17 cellular contexts compared by ENCODE assay signal in the genomic region with DNA sequence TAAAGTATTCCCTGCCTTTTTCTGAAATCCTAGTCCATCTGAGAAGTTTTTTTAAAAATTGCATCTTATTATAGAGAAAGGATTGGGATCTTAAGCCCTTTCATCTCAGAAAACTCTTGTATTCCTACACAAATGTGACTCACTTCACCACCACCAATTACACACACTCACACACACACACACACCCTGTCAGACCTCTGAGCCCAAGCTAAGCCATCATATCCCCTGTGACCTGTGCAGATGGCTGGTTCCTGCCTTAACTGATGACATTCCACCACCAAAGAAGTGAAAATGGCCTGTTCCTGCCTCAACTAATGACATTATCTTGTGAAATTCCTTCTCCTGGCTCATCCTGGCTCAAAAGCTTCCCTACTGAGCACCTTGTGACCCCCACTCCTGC.
DNase-seq lines count a peak whose midpoint lies in the region; TF ChIP-seq lines count a peak whose summit lies in the region.
"Had no signal": no experiment of that assay in that cellular context is flagged by ENCODE, and none has a peak within 500 bp of the region (broad histone marks: within the 10 kb centered on the region; RNA-seq: fewer than 3 reads in every experiment).

No MANE protein-coding gene starts in this region.

- H3K4me3 ChIP-seq in HEK293 (ENCODE audit: low read depth, low read length) (no peak overlapping the region), coronary artery (no peak overlapping the region)
- H3K4me3 ChIP-seq: SJSA1 had no signal

- H3K27ac ChIP-seq in HEK293 (ENCODE audit: extremely low read depth, low read depth, low read length) (no peak overlapping the region), coronary artery (no peak overlapping the region)
- H3K27ac ChIP-seq: SJSA1 had no signal

- H3K9me3 ChIP-seq in HEK293 (ENCODE audit: control insufficient read depth, insufficient read depth, low read depth, low read length) = no peaks in the 10 kb centered on the region
- H3K9me3 ChIP-seq: SJSA1 had no signal

- no peaks in the 10 kb centered on the region for H3K27me3 Mint-ChIP-seq in Calu3 (ENCODE audit: unreplicated experiment)

- peaks cover 7% of the 10 kb centered on the region for H3K4me1 Mint-ChIP-seq in Calu3 (ENCODE audit: low read depth, unreplicated experiment)

- peaks cover 2% of the 10 kb centered on the region for H3K9me3 Mint-ChIP-seq in Calu3 (ENCODE audit: low read depth, unreplicated experiment)

- intact Hi-C loops in Calu3 (cut with micrococcal nuclease; ENCODE audit: unreplicated experiment) = loop anchor here (1.0 to 5.0 kb wide), 2 partner anchors 116 to 424 kb away; no protein-coding TSS in a partner anchor

- H3K4me1 ChIP-seq in HEK293 (ENCODE audit: control insufficient read depth, insufficient read depth, low read length) = no peaks in the 10 kb centered on the region
- H3K4me1 ChIP-seq: SJSA1 had no signal

- CTCF ChIA-PET in Calu3 (lab: Charles Lee) (interaction anchor here (1.7 kb wide), 1 partner anchor 424 kb away, joined by 12 read pairs; no protein-coding TSS in a partner anchor), HEK293 (lab: Yijun Ruan, JAX) (interaction anchor here (0.6 kb wide), 1 partner anchor 1133 kb away, joined by 5 read pairs; no protein-coding TSS in a partner anchor)

- H3K36me3 Mint-ChIP-seq in Calu3 (ENCODE audit: insufficient read depth, unreplicated experiment) = no peaks in the 10 kb centered on the region

- no TSS peak for BruUV-seq in Calu3 (replicated peaks; lab: Mats Ljungman, UMichigan)

- DNase-seq in Calu3 (peak; percentile 4), amniotic epithelial cell (ENCODE audit: low read depth) (peak; percentile 19), iris pigment epithelial cell (ENCODE audit: low read depth) (peak; percentile 21), NCI-H526 (lab: John Stamatoyannopoulos, UW) (no peak), NCI-H446 treated with DMSO at 0.1 percent for 48 hours (lab: John Stamatoyannopoulos, UW) (no peak), coronary artery (ENCODE audit: low spot score) (no peak)
- no peak for DNase-seq in stimulated activated CD4-positive, alpha-beta T cell treated with anti-CD3 and anti-CD28 coated beads, Interleukin-15, amount 100 ng/mL, for 24 hours
- DNase-seq: C1 segment of cervical spinal cord; DMS153; GF-D8; NCI-H1436; NCI-H2029 treated with DMSO at 0.1 percent for 48 hours; NCI-H524 treated with DMSO at 0.1 percent for 48 hours; NK-92 treated with Interleukin-12 subunit alpha and Interleukin-12 subunit beta, amount 100 ng/mL, for 24 hours; OCI-M1 had no signal

- TF ChIP-seq CTCF in Calu3 (IDR thresholded peaks at IDR 0.05; ENCODE audit: unreplicated experiment) (no peak), HEK293 (tag by site-specific recombination; IDR thresholded peaks at IDR 0.05) (no peak), coronary artery (IDR thresholded peaks at IDR 0.05) (no peak)

- POLR2A ChIA-PET in HEK293 (lab: Yijun Ruan, JAX) = no interaction called here

- H3K27ac Mint-ChIP-seq in Calu3 (ENCODE audit: unreplicated experiment) = no peak overlapping the region

- H3K36me3 ChIP-seq in HEK293 (ENCODE audit: control insufficient read depth in 2 of 2, insufficient read depth in 1 of 2, low read length in 2 of 2) = no peaks in the 10 kb centered on the region
- H3K36me3 ChIP-seq: SJSA1 had no signal

- H3K4me3 Mint-ChIP-seq in Calu3 (ENCODE audit: low read depth, unreplicated experiment) = no peak overlapping the region

TF ChIP-seq in HEK293, 187 proteins besides CTCF, POLR2A, EP300 and RAD21:
- TF ChIP-seq ZSCAN4 (tag by site-specific recombination; IDR thresholded peaks at IDR 0.05) (peak; percentile 20; the same call in 1 of the 2 replicates), ZNF155 (tag by site-specific recombination; IDR thresholded peaks at IDR 0.05) (no peak), ZNF175 (tag by site-specific recombination; IDR thresholded peaks at IDR 0.05) (no peak), ZNF449 (tag by site-specific recombination; IDR thresholded peaks at IDR 0.05) (no peak)

Comparison
In these comparisons a context has a peak if more than half of its experiments do, and no peak if none do; other contexts are left out.
1. DNase-seq: peak in Calu3 (single experiment), amniotic epithelial cell (single experiment) and iris pigment epithelial cell (single experiment); none in NCI-H526 (0 of 2), stimulated activated CD4-positive, alpha-beta T cell treated with anti-CD3 and anti-CD28 coated beads, Interleukin-15, amount 100 ng/mL, for 24 hours (single experiment), NCI-H446 treated with DMSO at 0.1 percent for 48 hours (single experiment) and coronary artery (single experiment).